In genomic region chr11:2775626-2776350, GRCh38 we compare ENCODE assay signal across 13 cellular contexts.
DNase-seq lines count a peak whose midpoint lies in the region; ATAC-seq and TF ChIP-seq lines count a peak whose summit lies in the region.
"Had no signal": no experiment of that assay in that cellular context is flagged by ENCODE, and none has a peak within 500 bp of the region (broad histone marks: within the 10 kb centered on the region; RNA-seq: fewer than 3 reads in every experiment).

No MANE protein-coding gene starts in this region.

- DNase-seq in activated CD4-positive, alpha-beta T cell treated with anti-CD3 and anti-CD28 coated beads for 1 hour: peak; percentile 6
- DNase-seq in activated CD4-positive, alpha-beta T cell treated with anti-CD3 and anti-CD28 coated beads, Interleukin-2, amount 10 ng/mL, durations not matched to agents 24 days and 14 days: no peak
- DNase-seq in D341Med (ENCODE audit: low spot score): peak; percentile 9
- DNase-seq in chondrocyte (ENCODE audit: low spot score): peak; percentile 84
- no peak for DNase-seq in neuronal stem cell (ENCODE audit: low spot score)
- no peak for DNase-seq in inferior parietal cortex (ENCODE audit: extremely low spot score)
- DNase-seq: KG1, NCI-H1930, NCI-H748 treated with DMSO at 0.1 percent for 48 hours had no signal

- H3K4me3 ChIP-seq in neuronal stem cell (ENCODE audit: low read length in 2 of 2): no peak overlapping the region

- no peak overlapping the region for H3K9ac ChIP-seq in neuronal stem cell (ENCODE audit: low read depth, low read length, poor library complexity)

- intact Hi-C loops in activated CD4-positive, alpha-beta T cell treated with anti-CD3 and anti-CD28 coated beads, Interleukin-2, amount 10 ng/mL, durations not matched to agents 24 days and 14 days (cut with micrococcal nuclease): no loop called here

- H3K18ac ChIP-seq in neuronal stem cell (ENCODE audit: low read length): peak overlapping the region; percentile 75

- H3K27me3 ChIP-seq in neuronal stem cell (ENCODE audit: control insufficient read depth in 3 of 3, insufficient read depth in 3 of 3, low read depth in 1 of 3, low read length in 3 of 3): peaks cover 0 to 62% (median 0%) of the 10 kb centered on the region in 3 experiments

- H3K27me3 Mint-ChIP-seq in activated CD4-positive, alpha-beta T cell treated with anti-CD3 and anti-CD28 coated beads, Interleukin-2, amount 10 ng/mL, durations not matched to agents 24 days and 14 days: no peaks in the 10 kb centered on the region
- peaks cover 11% of the 10 kb centered on the region for H3K27me3 Mint-ChIP-seq in chondrocyte (ENCODE audit: low read depth)
- H3K27me3 Mint-ChIP-seq: CD4-positive, alpha-beta T cell had no signal

- ATAC-seq in HG03354 (IDR thresholded peaks at IDR 0.05; ENCODE audit: poor library complexity, severe bottlenecking, unreplicated experiment) (no peak), HG02970 (IDR thresholded peaks at IDR 0.05; ENCODE audit: low FRiP score, unreplicated experiment) (no peak)

- H3K4me3 Mint-ChIP-seq in activated CD4-positive, alpha-beta T cell treated with anti-CD3 and anti-CD28 coated beads, Interleukin-2, amount 10 ng/mL, durations not matched to agents 24 days and 14 days: no peak overlapping the region
- no peak overlapping the region for H3K4me3 Mint-ChIP-seq in chondrocyte (ENCODE audit: unreplicated experiment)
- H3K4me3 Mint-ChIP-seq: CD4-positive, alpha-beta T cell; central memory CD8-positive, alpha-beta T cell had no signal

- no peak overlapping the region for H4K91ac ChIP-seq in neuronal stem cell (ENCODE audit: low read depth, low read length, poor library complexity)

- H3K4me2 ChIP-seq in neuronal stem cell (ENCODE audit: insufficient read depth, low read length, poor library complexity, severe bottlenecking): no peak overlapping the region

- WGBS in neuronal stem cell (ENCODE audit: extremely low coverage in 2 of 2, insufficient read length in 2 of 2, insufficient replicate concordance in 1 of 2), 2 donors: no CpG with 5 or more reads among the region's 29 CpGs

- H3K9me3 ChIP-seq in neuronal stem cell (replicated peaks in 1 of 2; ENCODE audit: control insufficient read depth in 2 of 2, insufficient read depth in 1 of 2, low read depth in 1 of 2, low read length in 2 of 2): no peaks in the 10 kb centered on the region

- peaks cover 6% of the 10 kb centered on the region for H3K4me1 Mint-ChIP-seq in activated CD4-positive, alpha-beta T cell treated with anti-CD3 and anti-CD28 coated beads, Interleukin-2, amount 10 ng/mL, durations not matched to agents 24 days and 14 days
- peaks cover 32% of the 10 kb centered on the region for H3K4me1 Mint-ChIP-seq in chondrocyte (ENCODE audit: low read depth)

- no peak overlapping the region for H2BK120ac ChIP-seq in neuronal stem cell (ENCODE audit: low read depth, low read length)

- peaks cover 8 to 21% of the 10 kb centered on the region in 2 donors for H3K4me1 ChIP-seq in neuronal stem cell (ENCODE audit: control insufficient read depth in 2 of 2, insufficient read depth in 1 of 2, low read depth in 1 of 2, low read length in 2 of 2)

- no peak overlapping the region for H3K23ac ChIP-seq in neuronal stem cell (ENCODE audit: low read depth, low read length, poor library complexity)

- peak overlapping the region; percentile 3 for H2BK5ac ChIP-seq in neuronal stem cell (ENCODE audit: low read length)

- peak overlapping the region; percentile 49 for H3K14ac ChIP-seq in neuronal stem cell (ENCODE audit: low read length)

- peak overlapping the region; percentile 72 for H2BK15ac ChIP-seq in neuronal stem cell (ENCODE audit: low read length)

- H3K27ac ChIP-seq in neuronal stem cell (replicated peaks; ENCODE audit: low read length): no peak overlapping the region

- peak overlapping the region; percentile 32 for H3K4ac ChIP-seq in neuronal stem cell (ENCODE audit: low read length)

- H2BK12ac ChIP-seq in neuronal stem cell (ENCODE audit: low read length): no peak overlapping the region

- no peak overlapping the region for H2AFZ ChIP-seq in neuronal stem cell (ENCODE audit: low read length)

- no peak overlapping the region for H4K8ac ChIP-seq in neuronal stem cell (ENCODE audit: low read depth, low read length)

- no peaks in the 10 kb centered on the region for H3K79me1 ChIP-seq in neuronal stem cell (ENCODE audit: low read depth, low read length)

- no peak overlapping the region for H3K27ac Mint-ChIP-seq in activated CD4-positive, alpha-beta T cell treated with anti-CD3 and anti-CD28 coated beads, Interleukin-2, amount 10 ng/mL, durations not matched to agents 24 days and 14 days
- no peak overlapping the region for H3K27ac Mint-ChIP-seq in chondrocyte (ENCODE audit: unreplicated experiment)
- H3K27ac Mint-ChIP-seq: CD4-positive, alpha-beta T cell had no signal

- peak overlapping the region; percentile 96 for H2AK5ac ChIP-seq in neuronal stem cell (ENCODE audit: low read depth, low read length)

- H3K36me3 Mint-ChIP-seq in activated CD4-positive, alpha-beta T cell treated with anti-CD3 and anti-CD28 coated beads, Interleukin-2, amount 10 ng/mL, durations not matched to agents 24 days and 14 days (ENCODE audit: low read depth): no peaks in the 10 kb centered on the region
- H3K36me3 Mint-ChIP-seq in chondrocyte (ENCODE audit: low read depth): no peaks in the 10 kb centered on the region

- H3K36me3 ChIP-seq in neuronal stem cell (replicated peaks in 1 of 2; ENCODE audit: control insufficient read depth in 2 of 2, insufficient read depth in 2 of 2, low read length in 2 of 2): no peaks in the 10 kb centered on the region

- no peaks in the 10 kb centered on the region for H3K9me3 Mint-ChIP-seq in activated CD4-positive, alpha-beta T cell treated with anti-CD3 and anti-CD28 coated beads, Interleukin-2, amount 10 ng/mL, durations not matched to agents 24 days and 14 days
- no peaks in the 10 kb centered on the region for H3K9me3 Mint-ChIP-seq in chondrocyte (ENCODE audit: low read depth)
- H3K9me3 Mint-ChIP-seq: CD4-positive, alpha-beta T cell; central memory CD8-positive, alpha-beta T cell had no signal

- no peak for TF ChIP-seq CTCF in chondrocyte (IDR thresholded peaks at IDR 0.05)

Comparison
In these comparisons a context has a peak if more than half of its experiments do, and no peak if none do; other contexts are left out.
1. DNase-seq: peak in activated CD4-positive, alpha-beta T cell treated with anti-CD3 and anti-CD28 coated beads for 1 hour (single experiment), D341Med (single experiment) and chondrocyte (single experiment); none in activated CD4-positive, alpha-beta T cell treated with anti-CD3 and anti-CD28 coated beads, Interleukin-2, amount 10 ng/mL, durations not matched to agents 24 days and 14 days (single experiment), neuronal stem cell (single experiment) and inferior parietal cortex (single experiment).